In genomic region chr2:150468350-150468960, GRCh38 we compare ENCODE assay signal across 22 cellular contexts. TPM values are rescaled to one million over a fixed set of nuclear protein-coding genes. Genes with fewer than 3 reads are reported as not detected.
DNase-seq lines count a peak whose midpoint lies in the region; ATAC-seq and TF ChIP-seq lines count a peak whose summit lies in the region.
"Had no signal": no experiment of that assay in that cellular context is flagged by ENCODE, and none has a peak within 500 bp of the region (broad histone marks: within the 10 kb centered on the region; RNA-seq: fewer than 3 reads in every experiment).

No MANE protein-coding gene starts in this region.

- TF ChIP-seq CTCF in WTC11 (IDR thresholded peaks at IDR 0.05) (no peak), fibroblast of lung (conservative IDR thresholded peaks at IDR 0.05 in 1 of 2, IDR thresholded peaks at IDR 0.05 in 1 of 2; ENCODE audit: low read depth in 1 of 2, low read length in 2 of 2) (no peak), stomach (IDR thresholded peaks at IDR 0.05) (no peak)

- H3K36me3 Mint-ChIP-seq in WTC11, result peaks cover 48% of the 10 kb centered on the region
- no peaks in the 10 kb centered on the region for H3K36me3 Mint-ChIP-seq in T-helper 2 cell treated with Interferon-gamma antibody and Interleukin-4, amounts not matched to agents 5 μg/mL and 100 μg/mL, for 36 hours (ENCODE audit: low read depth)
- H3K36me3 Mint-ChIP-seq: CD8-positive, alpha-beta memory T cell had no signal

- H3K9me3 ChIP-seq in fibroblast of lung (ENCODE audit: control insufficient read depth, insufficient read depth, low read depth, low read length) (no peaks in the 10 kb centered on the region), stomach (no peaks in the 10 kb centered on the region), HAP-1 (no peaks in the 10 kb centered on the region)
- H3K9me3 ChIP-seq: pancreas had no signal

- H3K4me3 ChIP-seq in fibroblast of lung (replicated peaks in 1 of 4; ENCODE audit: control extremely low read depth in 1 of 4, insufficient read depth in 1 of 4, low read depth in 3 of 4, low read length in 4 of 4), result peak overlapping the region in 1 of 4 experiments; percentile 17
- no peak overlapping the region for H3K4me3 ChIP-seq in stomach
- no peak overlapping the region for H3K4me3 ChIP-seq in HAP-1
- H3K4me3 ChIP-seq: pancreas had no signal

- intact Hi-C loops in stomach (cut with DNase I; ENCODE audit: low total_unique reads), result no loop called here

- H3K27me3 ChIP-seq in fibroblast of lung (ENCODE audit: control insufficient read depth, insufficient read depth, low read length) (no peaks in the 10 kb centered on the region), stomach (no peaks in the 10 kb centered on the region), HAP-1 (ENCODE audit: low read depth) (no peaks in the 10 kb centered on the region)
- H3K27me3 ChIP-seq: pancreas had no signal

- no peaks in the 10 kb centered on the region for H3K27me3 Mint-ChIP-seq in WTC11 (ENCODE audit: low read depth)
- peaks cover 2% of the 10 kb centered on the region for H3K27me3 Mint-ChIP-seq in T-helper 2 cell treated with Interferon-gamma antibody and Interleukin-4, amounts not matched to agents 5 μg/mL and 100 μg/mL, for 36 hours (ENCODE audit: low read depth)
- H3K27me3 Mint-ChIP-seq: activated CD4-positive, alpha-beta T cell treated with anti-CD3 and anti-CD28 coated beads, Interleukin-2, amount 10 ng/mL, durations not matched to agents 7 days and 5 days; stimulated activated naive CD8-positive, alpha-beta T cell treated with anti-CD3 and anti-CD28 coated beads, Interleukin-15, amount 100 ng/mL, for 72 hours had no signal

- ATAC-seq in WTC11, result no peak
- ATAC-seq: pancreas; Right ventricle myocardium inferior; stimulated activated naive CD8-positive, alpha-beta T cell treated with anti-CD3 and anti-CD28 coated beads, Interleukin-15, amount 100 ng/mL, for 72 hours had no signal

- H3K27ac ChIP-seq in fibroblast of lung (ENCODE audit: insufficient read depth, low read length) (peak overlapping the region; percentile 39), stomach (peak overlapping the region in 3 of 5 donors; percentile 43 to 77 (median 49))
- H3K27ac ChIP-seq: pancreas had no signal

- peak; percentile 37 for DNase-seq in EH (ENCODE audit: low read depth)
- DNase-seq in WTC11 (ENCODE audit: low spot score), result no peak
- DNase-seq in fibroblast of lung (ENCODE audit: low read depth in 2 of 2), result peak in 1 of 2 donors; percentile 14
- no peak for DNase-seq in stomach
- no peak for DNase-seq in T-helper 2 cell treated with Interferon-gamma antibody and Interleukin-4, amounts not matched to agents 5 μg/mL and 100 μg/mL, for 36 hours (ENCODE audit: low spot score)
- no peak for DNase-seq in HAP-1 (ENCODE audit: low spot score in 2 of 2)
- no peak for DNase-seq in effector CD8-positive, alpha-beta T cell (lab: John Stamatoyannopoulos, UW)
- no peak for DNase-seq in superior temporal gyrus (ENCODE audit: extremely low spot score)
- DNase-seq: activated CD4-positive, alpha-beta T cell treated with anti-CD3 and anti-CD28 coated beads, Interleukin-2, amount 10 ng/mL, durations not matched to agents 7 days and 5 days; activated CD8-positive, alpha-beta memory T cell treated with anti-CD3 and anti-CD28 coated beads, Interleukin-2, amount 50 U/mL, for 48 hours; activated effector memory CD4-positive, alpha-beta T cell treated with anti-CD3 and anti-CD28 coated beads, Interleukin-2, amount 50 U/mL, for 16 hours; CD8-positive, alpha-beta memory T cell; central memory CD4-positive, alpha-beta T cell; DND-41; effector memory CD4-positive, alpha-beta T cell; Kasumi-1; mammary epithelial cell; NCI-H1105; NCI-H524 treated with DMSO at 0.1 percent for 48 hours; pancreas; stimulated activated naive CD8-positive, alpha-beta T cell treated with anti-CD3 and anti-CD28 coated beads, Interleukin-15, amount 100 ng/mL, for 72 hours had no signal

- no peak overlapping the region for H3K4me2 ChIP-seq in fibroblast of lung (ENCODE audit: extremely low read depth, insufficient read depth, low read length)

- no peak overlapping the region for H3K4me3 Mint-ChIP-seq in WTC11
- no peak overlapping the region for H3K4me3 Mint-ChIP-seq in T-helper 2 cell treated with Interferon-gamma antibody and Interleukin-4, amounts not matched to agents 5 μg/mL and 100 μg/mL, for 36 hours
- H3K4me3 Mint-ChIP-seq: activated CD4-positive, alpha-beta T cell treated with anti-CD3 and anti-CD28 coated beads, Interleukin-2, amount 10 ng/mL, durations not matched to agents 7 days and 5 days; CD8-positive, alpha-beta memory T cell; stimulated activated naive CD8-positive, alpha-beta T cell treated with anti-CD3 and anti-CD28 coated beads, Interleukin-15, amount 100 ng/mL, for 72 hours had no signal

- H3K36me3 ChIP-seq in fibroblast of lung (ENCODE audit: control insufficient read depth, insufficient read depth, low read length) (peaks cover 15% of the 10 kb centered on the region), stomach (peaks cover 3 to 54% (median 45%) of the 10 kb centered on the region in 4 donors), HAP-1 (replicated peaks) (peaks cover 4% of the 10 kb centered on the region)

- H2AFZ ChIP-seq in fibroblast of lung (ENCODE audit: low read length), result no peak overlapping the region

- POLR2A ChIA-PET in WTC11 (lab: Charles Lee), result no interaction called here

- H3K9me3 Mint-ChIP-seq in WTC11, result no peaks in the 10 kb centered on the region
- H3K9me3 Mint-ChIP-seq in T-helper 2 cell treated with Interferon-gamma antibody and Interleukin-4, amounts not matched to agents 5 μg/mL and 100 μg/mL, for 36 hours, result no peaks in the 10 kb centered on the region
- H3K9me3 Mint-ChIP-seq: activated CD4-positive, alpha-beta T cell treated with anti-CD3 and anti-CD28 coated beads, Interleukin-2, amount 10 ng/mL, durations not matched to agents 7 days and 5 days; stimulated activated naive CD8-positive, alpha-beta T cell treated with anti-CD3 and anti-CD28 coated beads, Interleukin-15, amount 100 ng/mL, for 72 hours had no signal

- no peaks in the 10 kb centered on the region for H4K20me1 ChIP-seq in fibroblast of lung (ENCODE audit: control insufficient read depth, extremely low read depth, insufficient read depth, low read length)

- CTCF ChIA-PET in WTC11 (lab: Charles Lee), result no interaction called here

- peaks cover 35% of the 10 kb centered on the region for H3K4me1 ChIP-seq in fibroblast of lung (ENCODE audit: control insufficient read depth, extremely low read depth, insufficient read depth, low read length)
- H3K4me1 ChIP-seq in stomach, result peaks cover 0 to 44% (median 16%) of the 10 kb centered on the region in 4 donors
- H3K4me1 ChIP-seq in HAP-1, result peaks cover 3% of the 10 kb centered on the region; the same call in 1 of the 2 replicates
- H3K4me1 ChIP-seq: pancreas had no signal

- no peak overlapping the region for H3K9ac ChIP-seq in fibroblast of lung (ENCODE audit: insufficient read depth, low read length)

- peaks cover 14% of the 10 kb centered on the region for H3K4me1 Mint-ChIP-seq in WTC11
- H3K4me1 Mint-ChIP-seq in T-helper 2 cell treated with Interferon-gamma antibody and Interleukin-4, amounts not matched to agents 5 μg/mL and 100 μg/mL, for 36 hours (ENCODE audit: low read depth), result no peaks in the 10 kb centered on the region
- H3K4me1 Mint-ChIP-seq: activated CD4-positive, alpha-beta T cell treated with anti-CD3 and anti-CD28 coated beads, Interleukin-2, amount 10 ng/mL, durations not matched to agents 7 days and 5 days; CD8-positive, alpha-beta memory T cell; stimulated activated naive CD8-positive, alpha-beta T cell treated with anti-CD3 and anti-CD28 coated beads, Interleukin-15, amount 100 ng/mL, for 72 hours had no signal

- peak overlapping the region; percentile 63; the same call in 1 of the 2 replicates for H3K27ac Mint-ChIP-seq in WTC11
- H3K27ac Mint-ChIP-seq in T-helper 2 cell treated with Interferon-gamma antibody and Interleukin-4, amounts not matched to agents 5 μg/mL and 100 μg/mL, for 36 hours, result no peak overlapping the region
- H3K27ac Mint-ChIP-seq: activated CD4-positive, alpha-beta T cell treated with anti-CD3 and anti-CD28 coated beads, Interleukin-2, amount 10 ng/mL, durations not matched to agents 7 days and 5 days; CD8-positive, alpha-beta memory T cell; stimulated activated naive CD8-positive, alpha-beta T cell treated with anti-CD3 and anti-CD28 coated beads, Interleukin-15, amount 100 ng/mL, for 72 hours had no signal

- WGBS in stomach, 5 donors, result 67 to 79% (median 73%) methylated on average over 7 of the region's 7 CpGs

- in situ Hi-C loops in HAP-1 (cut with MboI; ENCODE audit: low sequenced_read_pairs), result no loop called here

- TF ChIP-seq EP300 in stomach (IDR thresholded peaks at IDR 0.05), result no peak

- no peak for TF ChIP-seq POLR2A in stomach (IDR thresholded peaks at IDR 0.05)

- peaks cover 47% of the 10 kb centered on the region for H3K79me2 ChIP-seq in fibroblast of lung (ENCODE audit: control insufficient read depth, insufficient read depth, low read length)

TF ChIP-seq in WTC11, 78 proteins besides CTCF, POLR2A, EP300 and RAD21 (continues in another document):
- TF ChIP-seq NFATC4 (CRISPR knock-in tag; IDR thresholded peaks at IDR 0.05), result no peak
- no peak for TF ChIP-seq CDX4 (CRISPR knock-in tag; IDR thresholded peaks at IDR 0.05; ENCODE audit: borderline replicate concordance)
- no peak for TF ChIP-seq NR2C2 (CRISPR knock-in tag; IDR thresholded peaks at IDR 0.05)
- no peak for TF ChIP-seq RORB (CRISPR knock-in tag; IDR thresholded peaks at IDR 0.05)
- TF ChIP-seq MLX (CRISPR knock-in tag; IDR thresholded peaks at IDR 0.05), result no peak

RNA-seq across cellular contexts. Expression of gene RND3, which starts 19.0 kb away (rescaled TPM):
- total RNA-seq in WTC11 (2021) (50.6 to 64.4 TPM (median 55.8 TPM) in 3 replicates), fibroblast of lung (559 and 1,405 TPM in 2 replicates), stomach (10 to 100 TPM; 10.3 to 58.2 (median 20.9) TPM)
- polyA plus RNA-seq in fibroblast of lung (363 and 403 TPM in 2 replicates), stomach (10 to 100 TPM; 29.5 to 34.1 (median 30.4) TPM)
- 306 and 351 TPM in 2 replicates for polyA plus RNA-seq in fibroblast of lung (2012)
- 170 and 247 TPM in 2 replicates for polyA minus RNA-seq in fibroblast of lung (ENCODE audit: low replicate concordance)
- total RNA-seq: activated CD4-positive, alpha-beta T cell treated with anti-CD3 and anti-CD28 coated beads, Interleukin-2, amount 10 ng/mL, durations not matched to agents 7 days and 5 days; CD8-positive, alpha-beta memory T cell had no signal
- polyA plus RNA-seq: CD8-positive, alpha-beta memory T cell had no signal
